ENCODE assay signal across 8 cellular contexts in the genomic region with DNA sequence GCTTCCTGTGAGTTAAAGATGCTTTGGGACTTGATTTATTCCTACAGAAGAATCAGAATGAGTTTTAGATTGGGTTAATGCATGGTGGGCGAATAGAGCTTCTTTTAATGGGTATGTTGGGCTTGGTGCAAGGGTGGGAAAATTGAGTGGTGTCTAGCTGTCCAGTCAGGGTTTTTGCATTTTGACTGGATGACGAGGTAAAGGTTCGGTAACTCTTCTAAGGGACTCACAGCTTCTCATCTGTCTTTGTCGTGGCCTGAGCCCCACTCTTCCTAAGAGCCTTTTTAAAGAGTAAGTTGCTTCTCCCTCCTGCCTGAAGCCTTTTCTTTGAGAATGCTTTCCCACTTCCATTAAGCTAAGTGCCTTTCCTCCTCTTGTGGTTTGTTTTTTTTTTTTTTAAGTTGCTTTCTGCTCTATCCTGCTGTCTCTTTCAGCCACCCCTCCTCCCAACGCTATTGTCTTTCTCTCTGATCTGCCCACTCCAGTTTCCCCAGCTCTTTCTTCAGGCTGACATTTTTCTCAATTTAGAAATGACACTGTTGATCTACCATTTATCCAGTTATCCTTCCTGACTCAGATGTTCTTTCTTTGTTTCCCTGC. TPM values are rescaled to one million over a fixed set of nuclear protein-coding genes. Genes with fewer than 3 reads are reported as not detected.
DNase-seq lines count a peak whose midpoint lies in the region; ATAC-seq and TF ChIP-seq lines count a peak whose summit lies in the region.

No MANE protein-coding gene starts in this region.

- 15% methylated on average over 5 of the region's 5 CpGs for WGBS in hepatocyte (ENCODE audit: low lambda C conversion rate, missing lambda C conversion rate)
- WGBS in smooth muscle cell (ENCODE audit: low lambda C conversion rate), result 15% methylated on average over 5 of the region's 5 CpGs

- peaks cover 9% of the 10 kb centered on the region for H3F3A ChIP-seq in smooth muscle cell (ENCODE audit: low read depth)

- ATAC-seq in HG02623 (IDR thresholded peaks at IDR 0.05; ENCODE audit: unreplicated experiment) (no peak), GM21367 (IDR thresholded peaks at IDR 0.05; ENCODE audit: unreplicated experiment) (no peak)

- H3K9me3 ChIP-seq in hepatocyte (ENCODE audit: low read depth), result no peaks in the 10 kb centered on the region
- no peaks in the 10 kb centered on the region for H3K9me3 ChIP-seq in smooth muscle cell (replicated peaks; ENCODE audit: low read depth)

- no peaks in the 10 kb centered on the region for H3K9me2 ChIP-seq in hepatocyte (replicated peaks; ENCODE audit: insufficient read depth)

- DNase-seq in HL-60 (ENCODE audit: low read depth in 1 of 2, low spot score in 1 of 2) (no peak), hepatocyte (ENCODE audit: low spot score) (no peak), smooth muscle cell (lab: John Stamatoyannopoulos, UW; ENCODE audit: unreplicated experiment) (no peak), caudate nucleus (lab: John Stamatoyannopoulos, UW) (no peak), occipital lobe (lab: John Stamatoyannopoulos, UW) (no peak)

- peaks cover 12% of the 10 kb centered on the region for H3K4me1 ChIP-seq in hepatocyte (ENCODE audit: insufficient read depth)
- peaks cover 10% of the 10 kb centered on the region for H3K4me1 ChIP-seq in smooth muscle cell (ENCODE audit: low read depth)

- H4K20me1 ChIP-seq in hepatocyte (ENCODE audit: insufficient read depth, poor library complexity, severe bottlenecking) (peaks cover 52% of the 10 kb centered on the region), smooth muscle cell (ENCODE audit: low read depth) (peaks cover 54% of the 10 kb centered on the region)

- H3K4me2 ChIP-seq in hepatocyte (peak overlapping the region; percentile 97), smooth muscle cell (peak overlapping the region; percentile 84)

- H3K4me3 ChIP-seq in HL-60 (replicated peaks; ENCODE audit: insufficient read depth, low read length) (peak overlapping the region; percentile 74), hepatocyte (peak overlapping the region; percentile 64), smooth muscle cell (peak overlapping the region; percentile 92)

- H3K27ac ChIP-seq in HL-60 (replicated peaks) (peak overlapping the region; percentile 74; the same call in 1 of the 2 replicates), VCaP (peak overlapping the region; percentile 93), hepatocyte (peak overlapping the region; percentile 87), smooth muscle cell (ENCODE audit: low read depth) (peak overlapping the region; percentile 75), caudate nucleus (ENCODE audit: low read depth, low read length) (no peak overlapping the region)

- no peaks in the 10 kb centered on the region for H3K27me3 ChIP-seq in HL-60 (ENCODE audit: insufficient read depth, poor library complexity, severe bottlenecking)
- no peaks in the 10 kb centered on the region for H3K27me3 ChIP-seq in hepatocyte
- H3K27me3 ChIP-seq in smooth muscle cell (ENCODE audit: low read depth), result no peaks in the 10 kb centered on the region

- peaks cover 60% of the 10 kb centered on the region for H3K79me2 ChIP-seq in hepatocyte
- H3K79me2 ChIP-seq in smooth muscle cell (ENCODE audit: low read depth), result peaks cover 61% of the 10 kb centered on the region

- H3K9ac ChIP-seq in smooth muscle cell (ENCODE audit: low read depth), result peak overlapping the region; percentile 92

- H2AFZ ChIP-seq in hepatocyte (no peak overlapping the region), smooth muscle cell (ENCODE audit: low read depth) (no peak overlapping the region)

- H3K36me3 ChIP-seq in hepatocyte (replicated peaks; ENCODE audit: insufficient read depth, low read depth) (no peaks in the 10 kb centered on the region), smooth muscle cell (ENCODE audit: low read depth) (no peaks in the 10 kb centered on the region)

- TF ChIP-seq CTCF in HL-60 (IDR thresholded peaks at IDR 0.05; ENCODE audit: insufficient read depth, low read length) (no peak), VCaP (conservative IDR thresholded peaks at IDR 0.05) (no peak), hepatocyte (IDR thresholded peaks at IDR 0.05; ENCODE audit: poor library complexity) (no peak), smooth muscle cell (IDR thresholded peaks at IDR 0.05; ENCODE audit: borderline replicate concordance, insufficient read depth, poor library complexity, severe bottlenecking) (no peak)

RNA-seq across cellular contexts. Expression of gene DPF2, which starts 1.1 kb away (rescaled TPM):
- 26.8 and 28.4 TPM in 2 replicates for total RNA-seq in hepatocyte
- polyA plus RNA-seq in hepatocyte, result 50.0 and 51.6 TPM in 2 replicates
- total RNA-seq in smooth muscle cell, result 40.1 and 40.5 TPM in 2 replicates
- 69.4 and 82.1 TPM in 2 replicates for polyA plus RNA-seq in smooth muscle cell
- total RNA-seq in occipital lobe, result 21.7 TPM

RNA-seq across cellular contexts. Expression of gene TIGD3, which starts 19.8 kb away (rescaled TPM):
- total RNA-seq in hepatocyte (1.7 and 1.8 TPM in 2 replicates), smooth muscle cell (0.49 TPM in 1 of 2 replicates, not detected in the other), occipital lobe (4.5 TPM)
- polyA plus RNA-seq in hepatocyte (1.6 and 2.0 TPM in 2 replicates), smooth muscle cell (not detected in 2 replicates)

RNA-seq across cellular contexts. Expression of gene CDC42EP2, which starts 20.1 kb away (rescaled TPM):
- total RNA-seq in hepatocyte (19.5 and 21.7 TPM in 2 replicates), smooth muscle cell (0.94 and 4.0 TPM in 2 replicates), occipital lobe (9.0 TPM)
- polyA plus RNA-seq in hepatocyte (31.2 and 35.0 TPM in 2 replicates), smooth muscle cell (7.8 and 13.0 TPM in 2 replicates)

RNA-seq across cellular contexts. Expression of gene SLC25A45, which starts 47.6 kb away (rescaled TPM):
- total RNA-seq in hepatocyte, result 4.9 and 8.8 TPM in 2 replicates
- 13.9 and 20.3 TPM in 2 replicates for polyA plus RNA-seq in hepatocyte
- 0.81 and 2.2 TPM in 2 replicates for total RNA-seq in smooth muscle cell
- polyA plus RNA-seq in smooth muscle cell, result 3.4 and 7.7 TPM in 2 replicates
- 0.31 TPM for total RNA-seq in occipital lobe

RNA-seq across cellular contexts. Expression of gene FRMD8, which starts 51.6 kb away (rescaled TPM):
- total RNA-seq in hepatocyte (20.8 and 25.7 TPM in 2 replicates), smooth muscle cell (16.7 and 19.1 TPM in 2 replicates), occipital lobe (9.2 TPM)
- polyA plus RNA-seq in hepatocyte (22.2 and 31.0 TPM in 2 replicates), smooth muscle cell (37.8 and 40.8 TPM in 2 replicates)
